Comparison of ENCODE assay signal across 7 cellular contexts in the genomic region with DNA sequence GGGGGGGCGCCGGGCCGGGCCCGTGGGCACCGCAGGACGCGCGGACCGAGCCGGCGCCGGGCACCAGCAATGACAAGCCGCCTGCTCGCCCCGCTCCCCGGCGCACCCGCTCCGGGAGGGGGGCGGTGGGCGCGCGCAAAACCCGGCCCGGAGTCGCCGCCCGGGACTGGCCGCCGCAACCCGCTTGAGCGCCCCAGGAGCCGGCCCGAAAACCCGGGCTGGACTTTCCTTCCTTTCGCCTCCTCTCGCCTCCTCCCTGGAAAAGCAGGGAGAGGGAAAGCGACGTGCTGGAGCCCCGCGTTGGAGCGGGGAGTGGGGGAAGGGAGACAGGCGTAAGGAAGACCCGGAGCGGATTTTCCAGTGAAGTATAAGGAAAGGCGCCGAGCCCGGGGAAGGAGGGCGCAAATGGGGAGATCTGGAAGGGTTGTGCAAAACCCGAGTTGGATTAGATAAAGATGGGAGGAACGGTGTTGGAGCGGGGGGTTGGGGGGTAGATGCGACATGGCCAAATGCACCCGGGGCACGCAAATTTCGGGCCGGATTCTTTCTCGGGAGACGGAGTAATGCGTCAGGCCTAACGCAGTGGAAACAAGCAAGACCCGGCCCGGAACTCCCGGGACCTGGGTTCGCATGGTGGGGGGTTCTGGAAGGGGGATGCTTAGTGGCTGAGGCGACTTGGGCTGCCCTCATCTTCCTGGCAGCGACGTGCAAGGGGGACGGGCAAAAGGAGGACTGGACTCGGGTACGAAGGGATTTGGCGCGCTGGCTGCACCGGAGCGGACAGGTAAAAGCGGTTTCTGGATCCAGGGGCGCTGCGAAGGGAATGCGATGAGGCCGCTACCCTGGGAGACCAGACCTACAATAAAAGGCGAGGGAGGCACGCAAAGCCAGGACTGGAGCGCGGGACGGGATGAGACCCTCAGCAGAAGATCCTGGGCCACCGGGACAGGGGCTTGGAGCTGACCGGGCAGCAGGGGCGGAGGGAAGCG. TPM values are rescaled to one million over a fixed set of nuclear protein-coding genes. Genes with fewer than 3 reads are reported as not detected.
DNase-seq lines count a peak whose midpoint lies in the region; FAIRE-seq and TF ChIP-seq lines count a peak whose summit lies in the region.
"Not testable (repeated sequence)": the region's sequence is repeated elsewhere in the genome, so short reads cannot be mapped to it uniquely, and the experiment has no call there.

No MANE protein-coding gene starts in this region.

- FAIRE-seq in endometrium (lab: Jason Lieb, UNC) = peak; percentile 77

- peak; percentile 80 for DNase-seq in GM12865 (ENCODE audit: low read depth)
- peak; percentile 98 for DNase-seq in NCI-H1105 (lab: John Stamatoyannopoulos, UW)
- peak; percentile 90 to 95 for DNase-seq in SJSA1 (ENCODE audit: low read depth in 1 of 2, low spot score in 2 of 2)
- peak; percentile 58 for DNase-seq in activated T-helper 1 cell treated with Interleukin-2 at 50 U/mL for 16 hours (ENCODE audit: low read depth)
- DNase-seq in stimulated activated CD4-positive, alpha-beta T cell treated with anti-CD3 and anti-CD28 coated beads, Interleukin-12 subunit alpha, Interleukin-12 subunit beta, amount 100 ng/mL, for 24 hours (ENCODE audit: low read depth in 2 of 2) = peak; percentile 62 to 82

- 1% methylated on average over 89 of the region's 89 CpGs for WGBS in liver

- TF ChIP-seq RAD21 in liver (IDR thresholded peaks at IDR 0.05) = not testable (repeated sequence)

- H3K27me3 ChIP-seq in SJSA1 (replicated peaks); liver (ENCODE audit: control insufficient read depth in 4 of 4, insufficient read depth in 4 of 4, low read length in 3 of 4): not testable (repeated sequence)

- H3K4me1 ChIP-seq in SJSA1 (replicated peaks); liver (ENCODE audit: control insufficient read depth in 4 of 4, insufficient read depth in 4 of 4, low read length in 3 of 4): not testable (repeated sequence)

- not testable (repeated sequence) for H3K36me3 ChIP-seq in SJSA1; liver (ENCODE audit: control insufficient read depth in 4 of 4, insufficient read depth in 3 of 4, low read depth in 1 of 4, low read length in 3 of 4)

- not testable (repeated sequence) for H3K27ac ChIP-seq in SJSA1; liver (ENCODE audit: low read depth in 1 of 2, low read length in 2 of 2)

- TF ChIP-seq CTCF in GM12865 (IDR thresholded peaks at IDR 0.05; ENCODE audit: insufficient read depth, low read depth, low read length, missing control alignments); liver (IDR thresholded peaks at IDR 0.05; ENCODE audit: low read depth, low read length, missing input control): not testable (repeated sequence)

- not testable (repeated sequence) for H3K9ac ChIP-seq in liver (ENCODE audit: low read depth in 1 of 2, low read length in 2 of 2)

- H3K4me3 ChIP-seq in GM12865 (ENCODE audit: low read depth, low read length) (peak overlapping the region; percentile 75), SJSA1 (peak overlapping the region; percentile 32), liver (ENCODE audit: low read depth in 1 of 3, low read length in 3 of 3) (peak overlapping the region in 2 of 3 donors; percentile 30 to 50)

- not testable (repeated sequence) for H3K9me3 ChIP-seq in SJSA1 (replicated peaks); liver (ENCODE audit: control insufficient read depth in 4 of 4, low read length in 3 of 4)

TF ChIP-seq in liver, 16 proteins besides CTCF, POLR2A, EP300 and RAD21:
- peak; percentile 52 for TF ChIP-seq SP1 (IDR thresholded peaks at IDR 0.05)
TF ChIP-seq in liver: peak in this region for 1; not testable (repeated sequence) for 15.

RNA-seq across cellular contexts. Expression of gene ADGRL1, which starts 1.1 kb away (rescaled TPM):
- 4.9 and 22.4 TPM in 2 replicates for total RNA-seq in SJSA1 (2014; rRNA removed; shearing (Covaris generic))
- 1 to 10 TPM in 1 of 2 donors, under 1 TPM in 1; 0.56 to 1.6 TPM for total RNA-seq in liver
- under 1 TPM; 0.14 to 0.50 TPM for polyA plus RNA-seq in liver
